Comparison of ENCODE assay signal across 25 cellular contexts in genomic region chr7:131726680-131727079, GRCh38.
A peak's percentile ranks its signal among the peaks of the same experiment; 100 is the strongest.
DNase-seq lines count a peak whose midpoint lies in the region; ATAC-seq and TF ChIP-seq lines count a peak whose summit lies in the region.
"Had no signal": no experiment of that assay in that cellular context is flagged by ENCODE, and none has a peak within 500 bp of the region (broad histone marks: within the 10 kb centered on the region; RNA-seq: fewer than 3 reads in every experiment).

No MANE protein-coding gene starts in this region.

- TF ChIP-seq EP300 in esophagus muscularis mucosa (IDR thresholded peaks at IDR 0.05): no peak

- H3K27ac Mint-ChIP-seq in osteocyte (ENCODE audit: unreplicated experiment) (no peak overlapping the region), type B pancreatic cell (no peak overlapping the region)
- H3K27ac Mint-ChIP-seq in stimulated activated naive B cell treated with anti-CD40 and anti-IgM and Interleukin-4, amounts not matched to agents 10 μg/mL and 1 μg/mL and 100 μg/mL, for 72 hours: no peak overlapping the region
- no peak overlapping the region for H3K27ac Mint-ChIP-seq in activated T-cell treated with anti-CD3 and anti-CD28 coated beads, Interleukin-2, amount 50 U/mL, for 72 hours
- H3K27ac Mint-ChIP-seq: CD4-positive, alpha-beta memory T cell; CD4-positive, CD25-positive, alpha-beta regulatory T cell; CD8-positive, alpha-beta memory T cell had no signal

- DNase-seq in coronary artery (ENCODE audit: low spot score): peak; percentile 17
- DNase-seq in esophagus muscularis mucosa (ENCODE audit: extremely low spot score): peak; percentile 62
- peak; percentile 32 for DNase-seq in osteocyte (ENCODE audit: extremely low spot score, unreplicated experiment)
- DNase-seq in type B pancreatic cell (ENCODE audit: extremely low spot score, unreplicated experiment): peak; percentile 4
- DNase-seq in stimulated activated naive B cell treated with anti-CD40 and anti-IgM and Interleukin-4, amounts not matched to agents 10 μg/mL and 1 μg/mL and 100 μg/mL, for 72 hours: no peak
- DNase-seq in effector CD8-positive, alpha-beta T cell (lab: John Stamatoyannopoulos, UW): no peak
- no peak for DNase-seq in activated T-cell treated with anti-CD3 and anti-CD28 coated beads, Interleukin-2, amount 50 U/mL, for 72 hours
- DNase-seq: 8988T; ACHN; BE2C; C1 segment of cervical spinal cord; CD4-positive, alpha-beta memory T cell; CD4-positive, CD25-positive, alpha-beta regulatory T cell; CD8-positive, alpha-beta memory T cell; COR-L47; DMS 273 treated with DMSO at 0.1 percent for 48 hours; DMS153; DMS53; DMS79; DND-41; EL; GDM1 had no signal

- intact Hi-C loops in esophagus muscularis mucosa (cut with DNase I): no loop called here

- H3K36me3 Mint-ChIP-seq in osteocyte (ENCODE audit: unreplicated experiment): no peaks in the 10 kb centered on the region
- H3K36me3 Mint-ChIP-seq in type B pancreatic cell: no peaks in the 10 kb centered on the region
- H3K36me3 Mint-ChIP-seq in stimulated activated naive B cell treated with anti-CD40 and anti-IgM and Interleukin-4, amounts not matched to agents 10 μg/mL and 1 μg/mL and 100 μg/mL, for 72 hours: peaks cover 0 to 6% of the 10 kb centered on the region in 2 donors
- peaks cover 1 to 3% of the 10 kb centered on the region in 2 donors for H3K36me3 Mint-ChIP-seq in activated T-cell treated with anti-CD3 and anti-CD28 coated beads, Interleukin-2, amount 50 U/mL, for 72 hours (ENCODE audit: insufficient read depth in 2 of 2)
- H3K36me3 Mint-ChIP-seq: CD14-positive monocyte; CD4-positive, alpha-beta memory T cell; CD4-positive, CD25-positive, alpha-beta regulatory T cell; CD8-positive, alpha-beta memory T cell had no signal

- H3K4me3 Mint-ChIP-seq in osteocyte (ENCODE audit: unreplicated experiment) (no peak overlapping the region), type B pancreatic cell (no peak overlapping the region)
- H3K4me3 Mint-ChIP-seq in stimulated activated naive B cell treated with anti-CD40 and anti-IgM and Interleukin-4, amounts not matched to agents 10 μg/mL and 1 μg/mL and 100 μg/mL, for 72 hours: no peak overlapping the region
- no peak overlapping the region for H3K4me3 Mint-ChIP-seq in activated T-cell treated with anti-CD3 and anti-CD28 coated beads, Interleukin-2, amount 50 U/mL, for 72 hours
- H3K4me3 Mint-ChIP-seq: CD14-positive monocyte; CD4-positive, alpha-beta memory T cell; CD4-positive, CD25-positive, alpha-beta regulatory T cell; CD8-positive, alpha-beta memory T cell had no signal

- H3K4me3 ChIP-seq in coronary artery (no peak overlapping the region), esophagus muscularis mucosa (no peak overlapping the region)
- H3K4me3 ChIP-seq: BLaER1, GM12878 had no signal

- no peaks in the 10 kb centered on the region for H3K36me3 ChIP-seq in esophagus muscularis mucosa
- H3K36me3 ChIP-seq: BE2C, BLaER1 had no signal

- peaks cover 0 to 5% (median 0%) of the 10 kb centered on the region in 4 donors for H3K27me3 ChIP-seq in esophagus muscularis mucosa
- H3K27me3 ChIP-seq: BE2C, BLaER1 had no signal

- H3K4me1 ChIP-seq in esophagus muscularis mucosa: peaks cover 0 to 3% (median 0%) of the 10 kb centered on the region in 4 donors
- H3K4me1 ChIP-seq: BE2C, BLaER1 had no signal

- TF ChIP-seq POLR2A in esophagus muscularis mucosa (IDR thresholded peaks at IDR 0.05; ENCODE audit: low read depth): no peak

- 63% methylated on average over 4 of the region's 4 CpGs for WGBS in esophagus muscularis mucosa

- H3K27me3 Mint-ChIP-seq in osteocyte (ENCODE audit: unreplicated experiment): peaks cover 52% of the 10 kb centered on the region
- peaks cover 35% of the 10 kb centered on the region for H3K27me3 Mint-ChIP-seq in type B pancreatic cell
- H3K27me3 Mint-ChIP-seq in stimulated activated naive B cell treated with anti-CD40 and anti-IgM and Interleukin-4, amounts not matched to agents 10 μg/mL and 1 μg/mL and 100 μg/mL, for 72 hours: peaks cover 6 to 42% of the 10 kb centered on the region in 2 donors
- H3K27me3 Mint-ChIP-seq in activated T-cell treated with anti-CD3 and anti-CD28 coated beads, Interleukin-2, amount 50 U/mL, for 72 hours (ENCODE audit: low read depth): no peaks in the 10 kb centered on the region

- no peaks in the 10 kb centered on the region for H3K9me3 ChIP-seq in esophagus muscularis mucosa
- H3K9me3 ChIP-seq: BE2C had no signal

- no peaks in the 10 kb centered on the region for H3K9me3 Mint-ChIP-seq in osteocyte (ENCODE audit: unreplicated experiment)
- peaks cover 8% of the 10 kb centered on the region for H3K9me3 Mint-ChIP-seq in type B pancreatic cell
- peaks cover 9 to 10% of the 10 kb centered on the region in 2 donors for H3K9me3 Mint-ChIP-seq in stimulated activated naive B cell treated with anti-CD40 and anti-IgM and Interleukin-4, amounts not matched to agents 10 μg/mL and 1 μg/mL and 100 μg/mL, for 72 hours
- peaks cover 4 to 6% of the 10 kb centered on the region in 2 donors for H3K9me3 Mint-ChIP-seq in activated T-cell treated with anti-CD3 and anti-CD28 coated beads, Interleukin-2, amount 50 U/mL, for 72 hours

- no peaks in the 10 kb centered on the region for H3K4me1 Mint-ChIP-seq in osteocyte (ENCODE audit: unreplicated experiment)
- no peaks in the 10 kb centered on the region for H3K4me1 Mint-ChIP-seq in type B pancreatic cell (ENCODE audit: unreplicated experiment)
- H3K4me1 Mint-ChIP-seq in stimulated activated naive B cell treated with anti-CD40 and anti-IgM and Interleukin-4, amounts not matched to agents 10 μg/mL and 1 μg/mL and 100 μg/mL, for 72 hours: no peaks in the 10 kb centered on the region
- H3K4me1 Mint-ChIP-seq in activated T-cell treated with anti-CD3 and anti-CD28 coated beads, Interleukin-2, amount 50 U/mL, for 72 hours (ENCODE audit: low read depth): no peaks in the 10 kb centered on the region
- H3K4me1 Mint-ChIP-seq: CD14-positive monocyte; CD4-positive, alpha-beta memory T cell; CD4-positive, CD25-positive, alpha-beta regulatory T cell; CD8-positive, alpha-beta memory T cell had no signal

- TF ChIP-seq CTCF in coronary artery (IDR thresholded peaks at IDR 0.05) (no peak), esophagus muscularis mucosa (IDR thresholded peaks at IDR 0.05) (no peak), osteocyte (IDR thresholded peaks at IDR 0.05) (no peak), type B pancreatic cell (conservative IDR thresholded peaks at IDR 0.05) (no peak)

- no peak for ATAC-seq in stimulated activated naive B cell treated with anti-CD40 and anti-IgM and Interleukin-4, amounts not matched to agents 10 μg/mL and 1 μg/mL and 100 μg/mL, for 72 hours (replicated peaks)
- ATAC-seq in activated T-cell treated with anti-CD3 and anti-CD28 coated beads, Interleukin-2, amount 50 U/mL, for 72 hours (replicated peaks in 1 of 2): no peak
- ATAC-seq: GM12878 had no signal

- H3K27ac ChIP-seq in coronary artery (no peak overlapping the region), esophagus muscularis mucosa (replicated peaks in 1 of 4) (no peak overlapping the region)
- H3K27ac ChIP-seq: BLaER1 had no signal

Comparison
In these comparisons a context has a peak if more than half of its experiments do, and no peak if none do; other contexts are left out.
1. DNase-seq: peak in coronary artery (single experiment), esophagus muscularis mucosa (single experiment), osteocyte (single experiment) and type B pancreatic cell (single experiment); none in stimulated activated naive B cell treated with anti-CD40 and anti-IgM and Interleukin-4, amounts not matched to agents 10 μg/mL and 1 μg/mL and 100 μg/mL, for 72 hours (single experiment), effector CD8-positive, alpha-beta T cell (single experiment) and activated T-cell treated with anti-CD3 and anti-CD28 coated beads, Interleukin-2, amount 50 U/mL, for 72 hours (0 of 2).